In the genomic region with DNA sequence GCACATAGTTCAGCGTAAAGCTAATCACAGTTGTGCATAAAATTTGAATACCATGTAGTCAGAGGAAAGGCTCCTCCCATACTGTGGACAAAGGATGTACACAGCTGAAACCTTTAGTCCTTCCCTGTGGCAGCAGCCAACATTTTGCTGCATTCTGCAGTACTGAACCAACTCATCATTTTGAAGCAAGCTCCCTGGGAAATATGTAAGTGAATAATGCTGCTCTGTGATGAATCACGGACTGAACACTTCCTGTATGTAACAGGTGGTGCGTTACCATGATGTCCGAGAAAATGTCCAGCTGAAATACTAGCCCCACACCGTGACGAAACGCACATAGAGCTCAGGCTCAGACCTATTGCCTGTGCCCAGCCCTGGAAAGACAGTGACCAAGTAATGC, we compare ENCODE assay signal across 19 cellular contexts.
DNase-seq lines count a peak whose midpoint lies in the region; ATAC-seq, FAIRE-seq and TF ChIP-seq lines count a peak whose summit lies in the region.
"Had no signal": no experiment of that assay in that cellular context is flagged by ENCODE, and none has a peak within 500 bp of the region (broad histone marks: within the 10 kb centered on the region; RNA-seq: fewer than 3 reads in every experiment).

No MANE protein-coding gene starts in this region.

- in situ Hi-C loops in brain microvascular endothelial cell (cut with HindIII; ENCODE audit: low pct_ligation_motif_present, low sequenced_read_pairs) = no loop called here

- no peak for TF ChIP-seq CTCF in brain microvascular endothelial cell (IDR thresholded peaks at IDR 0.05; ENCODE audit: low read depth, low read length, missing control alignments)

- POLR2A ChIA-PET in naive thymus-derived CD8-positive, alpha-beta T cell (lab: Charles Lee) = no interaction called here

- peaks cover 0 to 4% (median 0%) of the 10 kb centered on the region in 9 donors for H3K9me3 Mint-ChIP-seq in naive thymus-derived CD8-positive, alpha-beta T cell
- H3K9me3 Mint-ChIP-seq: activated naive CD4-positive, alpha-beta T cell treated with anti-CD3 and anti-CD28 coated beads for 36 hours had no signal

- no peaks in the 10 kb centered on the region for H3K36me3 Mint-ChIP-seq in naive thymus-derived CD8-positive, alpha-beta T cell
- H3K36me3 Mint-ChIP-seq: immature natural killer cell had no signal

- FAIRE-seq in urothelium cell line (lab: Jason Lieb, UNC) = peak; percentile 75
- FAIRE-seq: GM12892 had no signal

- H3K27ac ChIP-seq in brain microvascular endothelial cell = peak overlapping the region; percentile 8
- H3K27ac ChIP-seq: heart left ventricle, uterus had no signal

- no peak overlapping the region for H3K27ac Mint-ChIP-seq in naive thymus-derived CD8-positive, alpha-beta T cell
- H3K27ac Mint-ChIP-seq: activated naive CD4-positive, alpha-beta T cell treated with anti-CD3 and anti-CD28 coated beads for 36 hours; immature natural killer cell; naive thymus-derived CD4-positive, alpha-beta T cell had no signal

- no peaks in the 10 kb centered on the region for H3K27me3 ChIP-seq in brain microvascular endothelial cell (replicated peaks)
- H3K27me3 ChIP-seq: heart left ventricle, uterus had no signal

- no peaks in the 10 kb centered on the region for H3K27me3 Mint-ChIP-seq in naive thymus-derived CD8-positive, alpha-beta T cell

- no peak for ATAC-seq in HG03135 (IDR thresholded peaks at IDR 0.05; ENCODE audit: unreplicated experiment)
- no peak for ATAC-seq in naive thymus-derived CD8-positive, alpha-beta T cell
- ATAC-seq: heart left ventricle; naive thymus-derived CD4-positive, alpha-beta T cell had no signal

- no peaks in the 10 kb centered on the region for H3K4me1 Mint-ChIP-seq in naive thymus-derived CD8-positive, alpha-beta T cell
- H3K4me1 Mint-ChIP-seq: immature natural killer cell had no signal

- no peak overlapping the region for H3K4me3 Mint-ChIP-seq in naive thymus-derived CD8-positive, alpha-beta T cell
- H3K4me3 Mint-ChIP-seq: activated naive CD4-positive, alpha-beta T cell treated with anti-CD3 and anti-CD28 coated beads for 36 hours; immature natural killer cell; naive thymus-derived CD4-positive, alpha-beta T cell had no signal

- DNase-seq in HT1080 (ENCODE audit: low read depth) = peak; percentile 94
- peak; percentile 78 for DNase-seq in brain microvascular endothelial cell
- peak; percentile 33 for DNase-seq in glomerular visceral epithelial cell (ENCODE audit: extremely low spot score)
- no peak for DNase-seq in urothelium cell line (ENCODE audit: low spot score)
- DNase-seq in naive thymus-derived CD8-positive, alpha-beta T cell = no peak
- no peak for DNase-seq in DMS 273 treated with DMSO at 0.1 percent for 48 hours (lab: John Stamatoyannopoulos, UW)
- DNase-seq: activated naive CD4-positive, alpha-beta T cell treated with anti-CD3 and anti-CD28 coated beads for 36 hours; cortex of kidney; heart left ventricle; immature natural killer cell; MV-4-11; naive thymus-derived CD4-positive, alpha-beta T cell; NCI-H2029 treated with DMSO at 0.1 percent for 48 hours; stimulated activated CD4-positive, alpha-beta T cell treated with anti-CD3 and anti-CD28 coated beads, Interleukin-4, amount 100 ng/mL, for 24 hours; uterus had no signal

- no peak overlapping the region for H3K4me3 ChIP-seq in brain microvascular endothelial cell (ENCODE audit: low read depth, low read length)
- H3K4me3 ChIP-seq: heart left ventricle, lung, smooth muscle cell, uterus had no signal

- no peaks in the 10 kb centered on the region for H3K36me3 ChIP-seq in brain microvascular endothelial cell (replicated peaks)
- H3K36me3 ChIP-seq: heart left ventricle, uterus had no signal

Comparison
In these comparisons a context has a peak if more than half of its experiments do, and no peak if none do; other contexts are left out.
1. DNase-seq: peak in HT1080 (single experiment), brain microvascular endothelial cell (single experiment) and glomerular visceral epithelial cell (single experiment); none in urothelium cell line (single experiment), naive thymus-derived CD8-positive, alpha-beta T cell (0 of 10) and DMS 273 treated with DMSO at 0.1 percent for 48 hours (single experiment).